In the genomic region with DNA sequence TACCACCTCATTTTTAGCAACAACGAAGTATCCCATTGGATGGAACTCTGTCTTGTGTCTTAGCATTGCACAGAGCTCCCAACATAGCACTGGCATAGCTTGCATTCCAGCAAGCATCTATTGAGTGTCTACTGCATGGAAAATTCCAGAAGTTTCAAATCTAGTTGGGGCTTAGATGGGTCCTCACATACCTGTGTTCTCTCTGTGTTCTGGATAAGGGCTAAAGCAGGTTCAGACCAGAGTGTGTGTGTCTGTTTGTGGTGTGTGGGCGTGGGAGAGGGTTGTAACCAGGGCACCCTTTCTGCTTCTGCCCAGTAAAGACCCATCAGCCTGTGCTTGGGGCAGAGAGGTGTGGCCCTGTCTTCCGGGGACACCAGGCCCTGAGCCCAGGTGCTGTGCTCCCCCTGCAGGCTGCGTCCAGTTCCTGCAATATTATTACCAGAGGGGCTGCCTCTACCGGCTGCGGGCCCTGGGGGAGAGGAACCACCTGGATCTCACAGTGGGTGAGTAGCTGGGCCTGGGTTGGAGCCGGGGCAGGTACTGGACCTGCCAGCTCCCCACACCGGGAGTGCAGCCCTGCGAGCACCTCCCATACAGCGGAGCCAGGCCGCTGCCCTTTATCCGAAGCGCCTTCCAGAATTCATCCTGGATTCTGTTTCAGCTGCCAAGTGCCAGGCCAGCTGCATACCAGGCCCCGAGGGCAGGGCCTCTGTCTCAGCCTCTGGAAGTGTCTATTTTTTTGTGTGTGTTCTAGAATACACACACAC, we compare ENCODE assay signal across 1 cellular context.
TF ChIP-seq lines count a peak whose summit lies in the region.

No MANE protein-coding gene starts in this region.

TF ChIP-seq in HepG2, 621 proteins besides CTCF, POLR2A, EP300 and RAD21 (continued from another document and continues in another):
- TF ChIP-seq ZBED4 (CRISPR knock-in tag; IDR thresholded peaks at IDR 0.05; ENCODE audit: borderline replicate concordance) (0 out of 2 replicates have a peak, but pooled peaks have one; percentile 36), ZBTB25 (CRISPR knock-in tag; IDR thresholded peaks at IDR 0.05) (peak; percentile 60; the same call in 1 of the 2 replicates), ZNF317 (CRISPR knock-in tag; IDR thresholded peaks at IDR 0.05) (0 out of 2 replicates have a peak, but pooled peaks have one; percentile 31), FLYWCH1 (CRISPR knock-in tag; IDR thresholded peaks at IDR 0.05) (no peak), MXI1 (IDR thresholded peaks at IDR 0.05; ENCODE audit: borderline replicate concordance, low read depth, low read length) (peak; percentile 32; the same call in 1 of the 3 replicates), ZNF350 (CRISPR knock-in tag; IDR thresholded peaks at IDR 0.05; ENCODE audit: borderline replicate concordance, low read depth) (no peak), RXRA (CRISPR knock-in tag; IDR thresholded peaks at IDR 0.05) (peak; percentile 28; the same call in 1 of the 2 replicates), SAP130 (CRISPR knock-in tag; IDR thresholded peaks at IDR 0.05; ENCODE audit: low read depth) (peak; percentile 53; the same call in 1 of the 2 replicates), GABPB1 (CRISPR knock-in tag; IDR thresholded peaks at IDR 0.05) (peak; percentile 58), ZNF567 (CRISPR knock-in tag; IDR thresholded peaks at IDR 0.05; ENCODE audit: borderline replicate concordance) (no peak), KLF12 (CRISPR knock-in tag; IDR thresholded peaks at IDR 0.05; ENCODE audit: borderline replicate concordance) (peak; percentile 65; the same call in 1 of the 2 replicates), ZSCAN20 (CRISPR knock-in tag; IDR thresholded peaks at IDR 0.05; ENCODE audit: borderline replicate concordance) (no peak), KLF6 (CRISPR knock-in tag; IDR thresholded peaks at IDR 0.05) (0 out of 2 replicates have a peak, but pooled peaks have one; percentile 45), TCF12 (IDR thresholded peaks at IDR 0.05) (no peak), TCF12 (CRISPR knock-in tag; IDR thresholded peaks at IDR 0.05) (no peak), TFDP1 (CRISPR knock-in tag; IDR thresholded peaks at IDR 0.05; ENCODE audit: borderline replicate concordance) (no peak), SOX6 (IDR thresholded peaks at IDR 0.05) (no peak), SOX6 (CRISPR knock-in tag; IDR thresholded peaks at IDR 0.05) (0 out of 2 replicates have a peak, but pooled peaks have one; percentile 20), FOXA1 (IDR thresholded peaks at IDR 0.05) (no peak), FOXA1 (CRISPR knock-in tag; IDR thresholded peaks at IDR 0.05) (no peak), KDM5A (IDR thresholded peaks at IDR 0.05; ENCODE audit: borderline replicate concordance, low read length) (no peak), MEF2D (CRISPR knock-in tag; IDR thresholded peaks at IDR 0.05) (peak; percentile 45; the same call in 1 of the 2 replicates), SMC3 (IDR thresholded peaks at IDR 0.05; ENCODE audit: low read length) (peak; percentile 82), ZNF7 (CRISPR knock-in tag; IDR thresholded peaks at IDR 0.05) (no peak), ZNF580 (CRISPR knock-in tag; IDR thresholded peaks at IDR 0.05; ENCODE audit: borderline replicate concordance, low read depth) (no peak), SALL1 (CRISPR knock-in tag; IDR thresholded peaks at IDR 0.05) (peak; percentile 73), SIN3B (IDR thresholded peaks at IDR 0.05; ENCODE audit: low read length) (no peak), GABPA (IDR thresholded peaks at IDR 0.05; ENCODE audit: low read depth, low read length) (no peak), GABPA (CRISPR knock-in tag; IDR thresholded peaks at IDR 0.05; ENCODE audit: low read depth) (0 out of 2 replicates have a peak, but pooled peaks have one; percentile 31), RXRB (CRISPR knock-in tag; IDR thresholded peaks at IDR 0.05; ENCODE audit: borderline replicate concordance) (peak; percentile 58; the same call in 1 of the 2 replicates), TSC22D2 (CRISPR knock-in tag; IDR thresholded peaks at IDR 0.05; ENCODE audit: borderline replicate concordance) (0 out of 2 replicates have a peak, but pooled peaks have one; percentile 33), ETV5 (CRISPR knock-in tag; IDR thresholded peaks at IDR 0.05; ENCODE audit: borderline replicate concordance) (peak; percentile 77), TARDBP (CRISPR knock-in tag; IDR thresholded peaks at IDR 0.05) (0 out of 2 replicates have a peak, but pooled peaks have one; percentile 43), ZNF558 (CRISPR knock-in tag; IDR thresholded peaks at IDR 0.05; ENCODE audit: borderline replicate concordance) (no peak), ARNT2 (CRISPR knock-in tag; IDR thresholded peaks at IDR 0.05; ENCODE audit: low read depth) (0 out of 2 replicates have a peak, but pooled peaks have one; percentile 50), ZNF260 (CRISPR knock-in tag; IDR thresholded peaks at IDR 0.05; ENCODE audit: borderline replicate concordance, low read depth) (no peak), RBFOX2 (IDR thresholded peaks at IDR 0.05; ENCODE audit: low read depth, low read length) (no peak), ZNF788 (CRISPR knock-in tag; IDR thresholded peaks at IDR 0.05; ENCODE audit: borderline replicate concordance) (peak; percentile 35; the same call in 1 of the 2 replicates), NR2F2 (IDR thresholded peaks at IDR 0.05; ENCODE audit: borderline replicate concordance, low read depth) (no peak), TOPORS (CRISPR knock-in tag; IDR thresholded peaks at IDR 0.05) (0 out of 2 replicates have a peak, but pooled peaks have one; percentile 25)
- TF ChIP-seq, protein P1, sequence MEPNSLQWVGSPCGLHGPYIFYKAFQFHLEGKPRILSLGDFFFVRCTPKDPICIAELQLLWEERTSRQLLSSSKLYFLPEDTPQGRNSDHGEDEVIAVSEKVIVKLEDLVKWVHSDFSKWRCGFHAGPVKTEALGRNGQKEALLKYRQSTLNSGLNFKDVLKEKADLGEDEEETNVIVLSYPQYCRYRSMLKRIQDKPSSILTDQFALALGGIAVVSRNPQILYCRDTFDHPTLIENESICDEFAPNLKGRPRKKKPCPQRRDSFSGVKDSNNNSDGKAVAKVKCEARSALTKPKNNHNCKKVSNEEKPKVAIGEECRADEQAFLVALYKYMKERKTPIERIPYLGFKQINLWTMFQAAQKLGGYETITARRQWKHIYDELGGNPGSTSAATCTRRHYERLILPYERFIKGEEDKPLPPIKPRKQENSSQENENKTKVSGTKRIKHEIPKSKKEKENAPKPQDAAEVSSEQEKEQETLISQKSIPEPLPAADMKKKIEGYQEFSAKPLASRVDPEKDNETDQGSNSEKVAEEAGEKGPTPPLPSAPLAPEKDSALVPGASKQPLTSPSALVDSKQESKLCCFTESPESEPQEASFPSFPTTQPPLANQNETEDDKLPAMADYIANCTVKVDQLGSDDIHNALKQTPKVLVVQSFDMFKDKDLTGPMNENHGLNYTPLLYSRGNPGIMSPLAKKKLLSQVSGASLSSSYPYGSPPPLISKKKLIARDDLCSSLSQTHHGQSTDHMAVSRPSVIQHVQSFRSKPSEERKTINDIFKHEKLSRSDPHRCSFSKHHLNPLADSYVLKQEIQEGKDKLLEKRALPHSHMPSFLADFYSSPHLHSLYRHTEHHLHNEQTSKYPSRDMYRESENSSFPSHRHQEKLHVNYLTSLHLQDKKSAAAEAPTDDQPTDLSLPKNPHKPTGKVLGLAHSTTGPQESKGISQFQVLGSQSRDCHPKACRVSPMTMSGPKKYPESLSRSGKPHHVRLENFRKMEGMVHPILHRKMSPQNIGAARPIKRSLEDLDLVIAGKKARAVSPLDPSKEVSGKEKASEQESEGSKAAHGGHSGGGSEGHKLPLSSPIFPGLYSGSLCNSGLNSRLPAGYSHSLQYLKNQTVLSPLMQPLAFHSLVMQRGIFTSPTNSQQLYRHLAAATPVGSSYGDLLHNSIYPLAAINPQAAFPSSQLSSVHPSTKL (CRISPR knock-in tag; IDR thresholded peaks at IDR 0.05), result peak; percentile 50; the same call in 1 of the 2 replicates
- TF ChIP-seq, protein P2, sequence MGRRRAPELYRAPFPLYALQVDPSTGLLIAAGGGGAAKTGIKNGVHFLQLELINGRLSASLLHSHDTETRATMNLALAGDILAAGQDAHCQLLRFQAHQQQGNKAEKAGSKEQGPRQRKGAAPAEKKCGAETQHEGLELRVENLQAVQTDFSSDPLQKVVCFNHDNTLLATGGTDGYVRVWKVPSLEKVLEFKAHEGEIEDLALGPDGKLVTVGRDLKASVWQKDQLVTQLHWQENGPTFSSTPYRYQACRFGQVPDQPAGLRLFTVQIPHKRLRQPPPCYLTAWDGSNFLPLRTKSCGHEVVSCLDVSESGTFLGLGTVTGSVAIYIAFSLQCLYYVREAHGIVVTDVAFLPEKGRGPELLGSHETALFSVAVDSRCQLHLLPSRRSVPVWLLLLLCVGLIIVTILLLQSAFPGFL (CRISPR knock-in tag; IDR thresholded peaks at IDR 0.05), result no peak
- TF ChIP-seq, protein P3, sequence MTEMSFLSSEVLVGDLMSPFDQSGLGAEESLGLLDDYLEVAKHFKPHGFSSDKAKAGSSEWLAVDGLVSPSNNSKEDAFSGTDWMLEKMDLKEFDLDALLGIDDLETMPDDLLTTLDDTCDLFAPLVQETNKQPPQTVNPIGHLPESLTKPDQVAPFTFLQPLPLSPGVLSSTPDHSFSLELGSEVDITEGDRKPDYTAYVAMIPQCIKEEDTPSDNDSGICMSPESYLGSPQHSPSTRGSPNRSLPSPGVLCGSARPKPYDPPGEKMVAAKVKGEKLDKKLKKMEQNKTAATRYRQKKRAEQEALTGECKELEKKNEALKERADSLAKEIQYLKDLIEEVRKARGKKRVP (CRISPR knock-in tag; IDR thresholded peaks at IDR 0.05), result no peak
- TF ChIP-seq, protein P4, sequence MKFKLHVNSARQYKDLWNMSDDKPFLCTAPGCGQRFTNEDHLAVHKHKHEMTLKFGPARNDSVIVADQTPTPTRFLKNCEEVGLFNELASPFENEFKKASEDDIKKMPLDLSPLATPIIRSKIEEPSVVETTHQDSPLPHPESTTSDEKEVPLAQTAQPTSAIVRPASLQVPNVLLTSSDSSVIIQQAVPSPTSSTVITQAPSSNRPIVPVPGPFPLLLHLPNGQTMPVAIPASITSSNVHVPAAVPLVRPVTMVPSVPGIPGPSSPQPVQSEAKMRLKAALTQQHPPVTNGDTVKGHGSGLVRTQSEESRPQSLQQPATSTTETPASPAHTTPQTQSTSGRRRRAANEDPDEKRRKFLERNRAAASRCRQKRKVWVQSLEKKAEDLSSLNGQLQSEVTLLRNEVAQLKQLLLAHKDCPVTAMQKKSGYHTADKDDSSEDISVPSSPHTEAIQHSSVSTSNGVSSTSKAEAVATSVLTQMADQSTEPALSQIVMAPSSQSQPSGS (CRISPR knock-in tag; IDR thresholded peaks at IDR 0.05), result peak; percentile 39; the same call in 1 of the 2 replicates
- TF ChIP-seq, protein P5, sequence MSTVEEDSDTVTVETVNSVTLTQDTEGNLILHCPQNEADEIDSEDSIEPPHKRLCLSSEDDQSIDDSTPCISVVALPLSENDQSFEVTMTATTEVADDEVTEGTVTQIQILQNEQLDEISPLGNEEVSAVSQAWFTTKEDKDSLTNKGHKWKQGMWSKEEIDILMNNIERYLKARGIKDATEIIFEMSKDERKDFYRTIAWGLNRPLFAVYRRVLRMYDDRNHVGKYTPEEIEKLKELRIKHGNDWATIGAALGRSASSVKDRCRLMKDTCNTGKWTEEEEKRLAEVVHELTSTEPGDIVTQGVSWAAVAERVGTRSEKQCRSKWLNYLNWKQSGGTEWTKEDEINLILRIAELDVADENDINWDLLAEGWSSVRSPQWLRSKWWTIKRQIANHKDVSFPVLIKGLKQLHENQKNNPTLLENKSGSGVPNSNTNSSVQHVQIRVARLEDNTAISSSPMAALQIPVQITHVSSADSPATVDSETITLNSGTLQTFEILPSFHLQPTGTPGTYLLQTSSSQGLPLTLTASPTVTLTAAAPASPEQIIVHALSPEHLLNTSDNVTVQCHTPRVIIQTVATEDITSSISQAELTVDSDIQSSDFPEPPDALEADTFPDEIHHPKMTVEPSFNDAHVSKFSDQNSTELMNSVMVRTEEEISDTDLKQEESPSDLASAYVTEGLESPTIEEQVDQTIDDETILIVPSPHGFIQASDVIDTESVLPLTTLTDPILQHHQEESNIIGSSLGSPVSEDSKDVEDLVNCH (CRISPR knock-in tag; IDR thresholded peaks at IDR 0.05), result no peak
